1 cellular context compared by ENCODE assay signal in the genomic region with DNA sequence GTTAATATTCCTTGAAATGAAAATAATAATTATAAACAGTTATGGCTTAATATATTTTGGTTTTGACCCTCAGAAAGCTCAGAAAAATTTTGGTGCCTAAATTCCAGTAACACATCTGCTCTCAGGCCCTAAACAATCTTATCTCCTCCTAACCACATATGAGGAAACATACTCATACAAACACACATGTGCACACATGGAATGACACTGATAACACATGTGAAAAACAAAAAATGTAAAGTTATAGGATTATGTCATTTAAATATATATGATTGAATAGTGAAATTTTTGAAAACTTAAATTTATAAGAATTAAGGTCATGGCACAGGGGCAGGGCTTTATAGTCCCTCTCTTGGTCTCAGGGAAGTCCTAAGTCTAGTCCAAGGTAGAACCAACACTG.
TF ChIP-seq lines count a peak whose summit lies in the region.

No MANE protein-coding gene starts in this region.

TF ChIP-seq in HepG2, 621 proteins besides CTCF, POLR2A, EP300 and RAD21:
- TF ChIP-seq, protein P1, sequence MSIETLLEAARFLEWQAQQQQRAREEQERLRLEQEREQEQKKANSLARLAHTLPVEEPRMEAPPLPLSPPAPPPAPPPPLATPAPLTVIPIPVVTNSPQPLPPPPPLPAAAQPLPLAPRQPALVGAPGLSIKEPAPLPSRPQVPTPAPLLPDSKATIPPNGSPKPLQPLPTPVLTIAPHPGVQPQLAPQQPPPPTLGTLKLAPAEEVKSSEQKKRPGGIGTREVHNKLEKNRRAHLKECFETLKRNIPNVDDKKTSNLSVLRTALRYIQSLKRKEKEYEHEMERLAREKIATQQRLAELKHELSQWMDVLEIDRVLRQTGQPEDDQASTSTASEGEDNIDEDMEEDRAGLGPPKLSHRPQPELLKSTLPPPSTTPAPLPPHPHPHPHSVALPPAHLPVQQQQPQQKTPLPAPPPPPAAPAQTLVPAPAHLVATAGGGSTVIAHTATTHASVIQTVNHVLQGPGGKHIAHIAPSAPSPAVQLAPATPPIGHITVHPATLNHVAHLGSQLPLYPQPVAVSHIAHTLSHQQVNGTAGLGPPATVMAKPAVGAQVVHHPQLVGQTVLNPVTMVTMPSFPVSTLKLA (IDR thresholded peaks at IDR 0.05) = peak; percentile 90
- TF ChIP-seq, protein P2, sequence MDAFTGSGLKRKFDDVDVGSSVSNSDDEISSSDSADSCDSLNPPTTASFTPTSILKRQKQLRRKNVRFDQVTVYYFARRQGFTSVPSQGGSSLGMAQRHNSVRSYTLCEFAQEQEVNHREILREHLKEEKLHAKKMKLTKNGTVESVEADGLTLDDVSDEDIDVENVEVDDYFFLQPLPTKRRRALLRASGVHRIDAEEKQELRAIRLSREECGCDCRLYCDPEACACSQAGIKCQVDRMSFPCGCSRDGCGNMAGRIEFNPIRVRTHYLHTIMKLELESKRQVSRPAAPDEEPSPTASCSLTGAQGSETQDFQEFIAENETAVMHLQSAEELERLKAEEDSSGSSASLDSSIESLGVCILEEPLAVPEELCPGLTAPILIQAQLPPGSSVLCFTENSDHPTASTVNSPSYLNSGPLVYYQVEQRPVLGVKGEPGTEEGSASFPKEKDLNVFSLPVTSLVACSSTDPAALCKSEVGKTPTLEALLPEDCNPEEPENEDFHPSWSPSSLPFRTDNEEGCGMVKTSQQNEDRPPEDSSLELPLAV (CRISPR knock-in tag; conservative IDR thresholded peaks at IDR 0.05; ENCODE audit: low read depth) = no peak
